ENCODE assay signal across 21 cellular contexts in the genomic region with DNA sequence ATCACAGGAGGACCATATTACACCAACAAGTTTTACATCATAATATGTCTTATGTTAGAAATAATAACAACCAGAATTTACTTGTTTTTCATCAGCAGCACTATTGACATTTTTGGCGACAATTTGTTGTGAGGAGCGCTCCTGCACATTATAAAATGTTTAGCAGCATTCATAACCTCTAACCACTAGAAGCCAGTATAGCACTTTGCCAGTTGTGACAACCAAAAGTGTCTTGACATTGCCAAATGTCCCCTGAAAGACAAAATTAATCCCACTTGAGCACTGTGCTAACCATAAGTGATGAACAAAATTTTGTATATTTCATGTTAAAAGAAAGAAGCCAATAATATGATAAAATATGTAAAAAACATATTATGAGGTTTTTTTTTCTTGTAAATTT.
"Had no signal": no experiment of that assay in that cellular context is flagged by ENCODE, and none has a peak within 500 bp of the region (broad histone marks: within the 10 kb centered on the region; RNA-seq: fewer than 3 reads in every experiment).

No MANE protein-coding gene starts in this region.

- H3K27me3 Mint-ChIP-seq: activated CD4-positive, alpha-beta memory T cell treated with anti-CD3 and anti-CD28 coated beads, Interleukin-2, amount 10 ng/mL, durations not matched to agents 7 days and 5 days; activated CD4-positive, alpha-beta T cell treated with anti-CD3 and anti-CD28 coated beads, Interleukin-2, amount 10 ng/mL, durations not matched to agents 24 days and 14 days; activated naive CD4-positive, alpha-beta T cell treated with anti-CD3 and anti-CD28 coated beads, Interleukin-2, amount 10 ng/mL, durations not matched to agents 7 days and 5 days; dendritic cell treated with granulocyte-macrophage colony-stimulating factor and Interleukin-4, amounts not matched to agents 40 ng/mL and 50 ng/mL, for 4 days; naive thymus-derived CD4-positive, alpha-beta T cell; stimulated activated naive CD8-positive, alpha-beta T cell treated with anti-CD3 and anti-CD28 coated beads, Interleukin-15, amount 100 ng/mL, for 72 hours had no signal

- H3K27me3 ChIP-seq: cardiac muscle cell, tibial nerve had no signal

- H3K4me1 Mint-ChIP-seq: activated CD4-positive, alpha-beta memory T cell treated with anti-CD3 and anti-CD28 coated beads, Interleukin-2, amount 10 ng/mL, durations not matched to agents 7 days and 5 days; activated CD4-positive, alpha-beta T cell treated with anti-CD3 and anti-CD28 coated beads, Interleukin-2, amount 10 ng/mL, durations not matched to agents 24 days and 14 days; activated naive CD4-positive, alpha-beta T cell treated with anti-CD3 and anti-CD28 coated beads, Interleukin-2, amount 10 ng/mL, durations not matched to agents 7 days and 5 days; naive thymus-derived CD4-positive, alpha-beta T cell; neural crest cell; stimulated activated effector memory CD8-positive, alpha-beta T cell treated with anti-CD3 and anti-CD28 coated beads, Interleukin-12 subunit alpha, Interleukin-12 subunit beta, amount 100 ng/mL, for 72 hours; stimulated activated naive CD8-positive, alpha-beta T cell treated with anti-CD3 and anti-CD28 coated beads, Interleukin-15, amount 100 ng/mL, for 72 hours had no signal

- H3K9me3 ChIP-seq: tibial nerve had no signal

- ATAC-seq: activated CD4-positive, CD25-positive, alpha-beta regulatory T cell treated with anti-CD3 and anti-CD28 coated beads, Interleukin-2, amount 50 U/mL, for 24 hours; esophagus mucosa; naive thymus-derived CD4-positive, alpha-beta T cell; sciatic nerve; stimulated activated effector memory CD8-positive, alpha-beta T cell treated with anti-CD3 and anti-CD28 coated beads, Interleukin-12 subunit alpha, Interleukin-12 subunit beta, amount 100 ng/mL, for 72 hours; stimulated activated naive CD8-positive, alpha-beta T cell treated with anti-CD3 and anti-CD28 coated beads, Interleukin-15, amount 100 ng/mL, for 72 hours had no signal

- FAIRE-seq: urothelium cell line had no signal

- H3K36me3 ChIP-seq: cardiac muscle cell, left ventricle myocardium inferior, tibial nerve had no signal

- H3K4me3 ChIP-seq: cardiac muscle cell, left ventricle myocardium inferior, tibial nerve had no signal

- H3K9me3 Mint-ChIP-seq: activated CD4-positive, alpha-beta T cell treated with anti-CD3 and anti-CD28 coated beads, Interleukin-2, amount 10 ng/mL, durations not matched to agents 24 days and 14 days; dendritic cell treated with granulocyte-macrophage colony-stimulating factor and Interleukin-4, amounts not matched to agents 40 ng/mL and 50 ng/mL, for 4 days; neural crest cell had no signal

- H3K27ac Mint-ChIP-seq: activated CD4-positive, alpha-beta memory T cell treated with anti-CD3 and anti-CD28 coated beads, Interleukin-2, amount 10 ng/mL, durations not matched to agents 7 days and 5 days; activated CD4-positive, alpha-beta T cell treated with anti-CD3 and anti-CD28 coated beads, Interleukin-2, amount 10 ng/mL, durations not matched to agents 24 days and 14 days; activated naive CD4-positive, alpha-beta T cell treated with anti-CD3 and anti-CD28 coated beads, Interleukin-2, amount 10 ng/mL, durations not matched to agents 7 days and 5 days; dendritic cell treated with granulocyte-macrophage colony-stimulating factor and Interleukin-4, amounts not matched to agents 40 ng/mL and 50 ng/mL, for 4 days; naive thymus-derived CD4-positive, alpha-beta T cell; stimulated activated effector memory CD8-positive, alpha-beta T cell treated with anti-CD3 and anti-CD28 coated beads, Interleukin-12 subunit alpha, Interleukin-12 subunit beta, amount 100 ng/mL, for 72 hours; stimulated activated naive CD8-positive, alpha-beta T cell treated with anti-CD3 and anti-CD28 coated beads, Interleukin-15, amount 100 ng/mL, for 72 hours had no signal

- DNase-seq: activated CD4-positive, alpha-beta memory T cell treated with anti-CD3 and anti-CD28 coated beads, Interleukin-2, amount 10 ng/mL, durations not matched to agents 7 days and 5 days; activated CD4-positive, alpha-beta T cell treated with anti-CD3 and anti-CD28 coated beads, Interleukin-2, amount 10 ng/mL, durations not matched to agents 24 days and 14 days; activated effector memory CD4-positive, alpha-beta T cell treated with anti-CD3 and anti-CD28 coated beads, Interleukin-2, amount 50 U/mL, for 16 hours; activated naive CD4-positive, alpha-beta T cell treated with anti-CD3 and anti-CD28 coated beads, Interleukin-2, amount 10 ng/mL, durations not matched to agents 7 days and 5 days; amygdala; effector CD8-positive, alpha-beta T cell; hypothalamus; left ventricle myocardium inferior; naive thymus-derived CD4-positive, alpha-beta T cell; small intestine; stimulated activated CD4-positive, alpha-beta T cell treated with anti-CD3 and anti-CD28 coated beads, Interleukin-2, amount 100 ng/mL, for 24 hours; stimulated activated naive CD8-positive, alpha-beta T cell treated with anti-CD3 and anti-CD28 coated beads, Interleukin-15, amount 100 ng/mL, for 72 hours had no signal

- H3K4me1 ChIP-seq: left ventricle myocardium inferior, tibial nerve had no signal

- H3K27ac ChIP-seq: cardiac muscle cell, left ventricle myocardium inferior, tibial nerve had no signal

- H3K4me3 Mint-ChIP-seq: activated CD4-positive, alpha-beta memory T cell treated with anti-CD3 and anti-CD28 coated beads, Interleukin-2, amount 10 ng/mL, durations not matched to agents 7 days and 5 days; activated CD4-positive, alpha-beta T cell treated with anti-CD3 and anti-CD28 coated beads, Interleukin-2, amount 10 ng/mL, durations not matched to agents 24 days and 14 days; activated naive CD4-positive, alpha-beta T cell treated with anti-CD3 and anti-CD28 coated beads, Interleukin-2, amount 10 ng/mL, durations not matched to agents 7 days and 5 days; dendritic cell treated with granulocyte-macrophage colony-stimulating factor and Interleukin-4, amounts not matched to agents 40 ng/mL and 50 ng/mL, for 4 days; naive thymus-derived CD4-positive, alpha-beta T cell; neural crest cell; stimulated activated effector memory CD8-positive, alpha-beta T cell treated with anti-CD3 and anti-CD28 coated beads, Interleukin-12 subunit alpha, Interleukin-12 subunit beta, amount 100 ng/mL, for 72 hours; stimulated activated naive CD8-positive, alpha-beta T cell treated with anti-CD3 and anti-CD28 coated beads, Interleukin-15, amount 100 ng/mL, for 72 hours had no signal

- H3K36me3 Mint-ChIP-seq: activated naive CD4-positive, alpha-beta T cell treated with anti-CD3 and anti-CD28 coated beads, Interleukin-2, amount 10 ng/mL, durations not matched to agents 7 days and 5 days; naive thymus-derived CD4-positive, alpha-beta T cell; stimulated activated effector memory CD8-positive, alpha-beta T cell treated with anti-CD3 and anti-CD28 coated beads, Interleukin-12 subunit alpha, Interleukin-12 subunit beta, amount 100 ng/mL, for 72 hours had no signal
